Comparison of ENCODE assay signal across 8 cellular contexts in genomic region chr11:46308632-46309419, GRCh38. TPM values are rescaled to one million over a fixed set of nuclear protein-coding genes. Genes with fewer than 3 reads are reported as not detected.
DNase-seq lines count a peak whose midpoint lies in the region; ATAC-seq lines count a peak whose summit lies in the region.

No MANE protein-coding gene starts in this region.

- H3K27ac Mint-ChIP-seq in activated CD8-positive, alpha-beta memory T cell treated with anti-CD3 and anti-CD28 coated beads, Interleukin-2, amount 10 ng/mL, durations not matched to agents 7 days and 5 days = no peak overlapping the region

- peaks cover 5% of the 10 kb centered on the region for H3K27me3 Mint-ChIP-seq in activated CD8-positive, alpha-beta memory T cell treated with anti-CD3 and anti-CD28 coated beads, Interleukin-2, amount 10 ng/mL, durations not matched to agents 7 days and 5 days

- ATAC-seq in HG02852 (IDR thresholded peaks at IDR 0.05; ENCODE audit: unreplicated experiment) = peak; percentile 56
- peak; percentile 85 for ATAC-seq in activated CD8-positive, alpha-beta memory T cell treated with anti-CD3 and anti-CD28 coated beads, Interleukin-2, amount 10 ng/mL, durations not matched to agents 7 days and 5 days
- ATAC-seq in GM21381 (IDR thresholded peaks at IDR 0.05; ENCODE audit: unreplicated experiment) = no peak

- no peaks in the 10 kb centered on the region for H3K9me3 Mint-ChIP-seq in activated CD8-positive, alpha-beta memory T cell treated with anti-CD3 and anti-CD28 coated beads, Interleukin-2, amount 10 ng/mL, durations not matched to agents 7 days and 5 days (ENCODE audit: low read depth)

- DNase-seq in GDM1 (lab: John Stamatoyannopoulos, UW) (peak; percentile 43), NOMO-1 (lab: John Stamatoyannopoulos, UW; ENCODE audit: unreplicated experiment in 2 of 2) (peak; percentile 31 to 52), epidermal melanocyte (ENCODE audit: insufficient read length, low spot score) (peak; percentile 91), myocyte (ENCODE audit: low read depth) (peak; percentile 69)
- DNase-seq in activated CD8-positive, alpha-beta memory T cell treated with anti-CD3 and anti-CD28 coated beads, Interleukin-2, amount 10 ng/mL, durations not matched to agents 7 days and 5 days = peak; percentile 80
- DNase-seq in stimulated activated naive CD4-positive, alpha-beta T cell (lab: John Stamatoyannopoulos, UW) = peak in 5 of 6 experiments; percentile 31 to 63 (median 50)

- CTCF ChIA-PET in activated CD8-positive, alpha-beta memory T cell treated with anti-CD3 and anti-CD28 coated beads, Interleukin-2, amount 10 ng/mL, durations not matched to agents 7 days and 5 days (lab: Charles Lee) = interaction anchor here (0.7 to 7.0 kb wide), 25 partner anchors 9 to 436 kb away, joined by 3 to 189 read pairs (median 4); no protein-coding TSS in a partner anchor

- H3K4me1 Mint-ChIP-seq in activated CD8-positive, alpha-beta memory T cell treated with anti-CD3 and anti-CD28 coated beads, Interleukin-2, amount 10 ng/mL, durations not matched to agents 7 days and 5 days = peaks cover 9% of the 10 kb centered on the region

- no peaks in the 10 kb centered on the region for H3K36me3 Mint-ChIP-seq in activated CD8-positive, alpha-beta memory T cell treated with anti-CD3 and anti-CD28 coated beads, Interleukin-2, amount 10 ng/mL, durations not matched to agents 7 days and 5 days

- no peak overlapping the region for H3K4me3 Mint-ChIP-seq in activated CD8-positive, alpha-beta memory T cell treated with anti-CD3 and anti-CD28 coated beads, Interleukin-2, amount 10 ng/mL, durations not matched to agents 7 days and 5 days

RNA-seq across cellular contexts. Expression of gene CREB3L1, which starts 31.4 kb away (rescaled TPM):
- total RNA-seq in activated CD8-positive, alpha-beta memory T cell treated with anti-CD3 and anti-CD28 coated beads, Interleukin-2, amount 10 ng/mL, durations not matched to agents 7 days and 5 days = not detected
- total RNA-seq in myocyte = 19.7 and 23.6 TPM in 2 replicates
- polyA plus RNA-seq in myocyte (2012) = 123 TPM

RNA-seq across cellular contexts. Expression of gene DGKZ, which starts 38.4 kb away (rescaled TPM):
- total RNA-seq in activated CD8-positive, alpha-beta memory T cell treated with anti-CD3 and anti-CD28 coated beads, Interleukin-2, amount 10 ng/mL, durations not matched to agents 7 days and 5 days = 100 to 1,000 TPM in 1 of 2 experiments, 10 to 100 TPM in 1; 96.9 to 132 TPM
- total RNA-seq in myocyte = 103 and 129 TPM in 2 replicates
- polyA plus RNA-seq in myocyte (2012) = 53.9 TPM

Comparison
In these comparisons a context has a peak if more than half of its experiments do, and no peak if none do; other contexts are left out.
1. RNA of gene CREB3L1, which starts 31.4 kb away (total RNA-seq): 19.7 to 23.6 TPM in myocyte; not detected in activated CD8-positive, alpha-beta memory T cell treated with anti-CD3 and anti-CD28 coated beads, Interleukin-2, amount 10 ng/mL, durations not matched to agents 7 days and 5 days; every median in the first group is over 10 times any median in the second.
2. Peak in every context shown above with its lines, with median percentiles within 50 percentile points of each other: DNase-seq.